10 cellular contexts compared by ENCODE assay signal in the genomic region with DNA sequence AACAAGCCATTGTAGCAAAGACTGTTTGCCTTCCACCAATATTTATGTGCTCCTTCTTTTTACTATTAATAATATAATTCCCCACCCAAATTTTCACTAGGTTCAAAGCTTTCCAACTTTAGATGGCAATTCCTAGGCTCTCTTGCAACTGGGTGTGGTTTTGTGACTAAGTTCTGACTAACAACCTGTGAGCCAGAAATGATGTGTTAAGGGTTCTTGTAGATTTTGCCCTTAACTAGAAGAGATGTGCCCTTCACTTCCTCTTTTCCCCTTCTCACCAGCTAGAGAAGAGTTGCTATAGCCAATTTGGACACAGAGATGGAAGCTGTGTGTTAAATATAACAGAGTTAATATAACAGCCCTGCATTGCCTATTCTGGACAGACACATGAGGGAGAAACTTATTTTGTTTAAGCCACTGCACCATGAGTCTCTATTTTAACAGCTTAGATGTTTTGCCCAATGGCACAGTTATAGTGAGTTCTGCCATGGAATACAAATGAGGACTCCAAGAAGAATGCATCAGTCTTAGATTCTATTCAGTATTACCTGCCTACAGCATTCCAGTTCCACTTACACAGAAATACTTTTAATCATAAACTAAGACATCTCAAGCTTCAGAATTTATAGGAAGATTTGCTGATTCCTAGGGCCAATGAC.
DNase-seq lines count a peak whose midpoint lies in the region; ATAC-seq, FAIRE-seq and TF ChIP-seq lines count a peak whose summit lies in the region.
"Had no signal": no experiment of that assay in that cellular context is flagged by ENCODE, and none has a peak within 500 bp of the region (broad histone marks: within the 10 kb centered on the region; RNA-seq: fewer than 3 reads in every experiment).

No MANE protein-coding gene starts in this region.

- POLR2A ChIA-PET in RWPE1 (lab: Yijun Ruan, JAX; ENCODE audit: low non-redundant PET) = no interaction called here

- CTCF ChIA-PET in Calu3 (lab: Charles Lee) = interaction anchor here (0.6 to 1.4 kb wide), 4 partner anchors 19 to 210 kb away, joined by 3 read pairs; no protein-coding TSS in a partner anchor
- CTCF ChIA-PET in RWPE1 (lab: Yijun Ruan, JAX) = interaction anchor here (0.6 kb wide), 2 partner anchors 24 to 164 kb away, joined by 3 read pairs; no protein-coding TSS in a partner anchor

- FAIRE-seq in GM12892 (lab: Jason Lieb, UNC) = no peak

- BruUV-seq in Calu3 (replicated peaks; lab: Mats Ljungman, UMichigan) = no TSS peak

- intact Hi-C loops in Calu3 (cut with micrococcal nuclease; ENCODE audit: unreplicated experiment) = no loop called here

- H3K4me1 Mint-ChIP-seq in Calu3 (ENCODE audit: low read depth, unreplicated experiment) = peaks cover 23% of the 10 kb centered on the region
- H3K4me1 Mint-ChIP-seq: H9 had no signal

- H3K9me3 Mint-ChIP-seq in Calu3 (ENCODE audit: low read depth, unreplicated experiment) = peaks cover 4% of the 10 kb centered on the region
- H3K9me3 Mint-ChIP-seq: H9 had no signal

- TF ChIP-seq CTCF in Calu3 (IDR thresholded peaks at IDR 0.05; ENCODE audit: unreplicated experiment) = no peak
- TF ChIP-seq CTCF in RWPE1 (conservative IDR thresholded peaks at IDR 0.05; ENCODE audit: low read depth) = no peak

- no peak overlapping the region for H3K27ac ChIP-seq in RWPE1
- H3K27ac ChIP-seq: HL-60 had no signal

- no peak overlapping the region for H3K4me3 Mint-ChIP-seq in Calu3 (ENCODE audit: low read depth, unreplicated experiment)
- H3K4me3 Mint-ChIP-seq: H9 had no signal

- DNase-seq in Calu3 = peak; percentile 2
- peak; percentile 67 for DNase-seq in RWPE1 (ENCODE audit: low spot score)
- peak; percentile 26 for DNase-seq in fibroblast of the conjunctiva (ENCODE audit: low read depth)
- no peak for DNase-seq in NCI-H2171 (lab: John Stamatoyannopoulos, UW)
- DNase-seq in H4 (ENCODE audit: low spot score) = no peak
- no peak for DNase-seq in HK-2 (ENCODE audit: unreplicated experiment)
- DNase-seq in GM12892 (ENCODE audit: insufficient read length) = no peak
- DNase-seq: H9 had no signal

- H3K27me3 Mint-ChIP-seq in Calu3 (ENCODE audit: unreplicated experiment) = no peaks in the 10 kb centered on the region

- TF ChIP-seq POLR2A in GM12892 (IDR thresholded peaks at IDR 0.05; ENCODE audit: low read depth, low read length) = no peak

- peak; percentile 45 for ATAC-seq in HG02610 (IDR thresholded peaks at IDR 0.05; ENCODE audit: unreplicated experiment)

- no peaks in the 10 kb centered on the region for H3K36me3 Mint-ChIP-seq in Calu3 (ENCODE audit: insufficient read depth, unreplicated experiment)

- H3K27ac Mint-ChIP-seq in Calu3 (ENCODE audit: unreplicated experiment) = no peak overlapping the region
- H3K27ac Mint-ChIP-seq: H9 had no signal

Comparison
In these comparisons a context has a peak if more than half of its experiments do, and no peak if none do; other contexts are left out.
1. DNase-seq: peak in Calu3 (single experiment), RWPE1 (single experiment) and fibroblast of the conjunctiva (single experiment); none in NCI-H2171 (single experiment), H4 (single experiment), HK-2 (single experiment) and GM12892 (single experiment).